Comparison of ENCODE assay signal across 12 cellular contexts in the genomic region with DNA sequence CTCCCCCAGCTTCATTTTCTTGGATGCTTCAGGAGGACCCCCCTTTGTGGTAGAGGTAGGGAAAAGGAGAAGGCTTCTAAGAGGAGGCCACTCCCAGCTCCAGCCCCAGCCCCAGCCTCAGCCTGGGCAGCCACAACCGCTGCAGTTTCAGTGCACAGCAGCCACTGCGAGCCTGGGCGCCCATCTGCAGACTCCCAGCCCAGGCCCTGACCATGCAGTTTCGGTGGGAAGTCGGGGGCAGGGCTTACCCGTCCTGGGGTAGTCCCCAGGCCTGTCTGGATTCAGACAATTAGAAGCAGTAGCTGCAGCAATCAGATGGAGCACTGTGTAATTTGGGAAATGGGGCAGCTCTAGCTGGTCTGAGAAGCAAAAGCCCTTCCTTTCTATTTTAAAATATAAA. TPM values are rescaled to one million over a fixed set of nuclear protein-coding genes. Genes with fewer than 3 reads are reported as not detected.
DNase-seq lines count a peak whose midpoint lies in the region; ATAC-seq and TF ChIP-seq lines count a peak whose summit lies in the region.
"Had no signal": no experiment of that assay in that cellular context is flagged by ENCODE, and none has a peak within 500 bp of the region (broad histone marks: within the 10 kb centered on the region; RNA-seq: fewer than 3 reads in every experiment).

No MANE protein-coding gene starts in this region.

- WGBS in right lobe of liver (ENCODE audit: insufficient coverage, low coverage, low lambda C conversion rate, missing lambda C conversion rate) = 41% methylated on average over 3 of the region's 6 CpGs

- H3K36me3 ChIP-seq in right lobe of liver = no peaks in the 10 kb centered on the region

- peak; percentile 58 for ATAC-seq in GM18868 (IDR thresholded peaks at IDR 0.05; ENCODE audit: unreplicated experiment)
- peak; percentile 86 for ATAC-seq in GM21529 (IDR thresholded peaks at IDR 0.05; ENCODE audit: unreplicated experiment)
- peak; percentile 81 for ATAC-seq in HG03457 (IDR thresholded peaks at IDR 0.05; ENCODE audit: unreplicated experiment)
- peak; percentile 22 to 68 (median 30) for ATAC-seq in right lobe of liver
- ATAC-seq in HG02981 (IDR thresholded peaks at IDR 0.05; ENCODE audit: unreplicated experiment) = no peak
- ATAC-seq: stimulated activated effector memory CD8-positive, alpha-beta T cell treated with anti-CD3 and anti-CD28 coated beads, Interleukin-12 subunit alpha, Interleukin-12 subunit beta, amount 100 ng/mL, for 72 hours had no signal

- no peak overlapping the region for H3K27ac ChIP-seq in right lobe of liver

- no peaks in the 10 kb centered on the region for H3K9me3 ChIP-seq in right lobe of liver

- TF ChIP-seq CTCF in right lobe of liver (IDR thresholded peaks at IDR 0.05) = no peak

- no peak for TF ChIP-seq POLR2A in right lobe of liver (IDR thresholded peaks at IDR 0.05)

- peak in 1 of 3 donors; percentile 55 for DNase-seq in right lobe of liver
- DNase-seq in GOT3 (lab: John Stamatoyannopoulos, UW) = no peak
- no peak for DNase-seq in NCI-H2196 treated with DMSO at 0.1 percent for 48 hours (lab: John Stamatoyannopoulos, UW; ENCODE audit: unreplicated experiment)
- DNase-seq in SIG-M5 treated with dmso at 0.1 percent for 504 hours (lab: John Stamatoyannopoulos, UW; ENCODE audit: unreplicated experiment) = no peak
- DNase-seq: DMS79 treated with DMSO at 0.1 percent for 48 hours, mesenchymal stem cell had no signal

- H3K27me3 ChIP-seq in right lobe of liver = no peaks in the 10 kb centered on the region

- no peak overlapping the region for H3K4me3 ChIP-seq in right lobe of liver

- intact Hi-C loops in right lobe of liver (cut with DNase I) = no loop called here

- no peaks in the 10 kb centered on the region for H3K4me1 ChIP-seq in right lobe of liver

RNA-seq across cellular contexts. Expression of gene ITM2C, which starts 28.6 kb away (rescaled TPM):
- total RNA-seq in right lobe of liver = 10 to 100 TPM; 11.1 to 26.9 (median 24.2) TPM

RNA-seq across cellular contexts. Expression of gene GPR55, which starts 31.7 kb away (rescaled TPM):
- under 1 TPM in 3 of 6 experiments, not detected in 3; 0.06 to 0.12 (median 0.07) TPM for total RNA-seq in right lobe of liver
- total RNA-seq: M059J had no signal
